Comparison of ENCODE assay signal across 2 cellular contexts in genomic region chr6:5220436-5220835, GRCh38.
TF ChIP-seq lines count a peak whose summit lies in the region.

No MANE protein-coding gene starts in this region.

TF ChIP-seq in K562, 482 proteins besides CTCF, POLR2A, EP300 and RAD21:
- TF ChIP-seq EP400 (IDR thresholded peaks at IDR 0.05) (no peak), FOXJ3 (CRISPR knock-in tag; IDR thresholded peaks at IDR 0.05) (no peak), ZNF431 (CRISPR knock-in tag; IDR thresholded peaks at IDR 0.05) (no peak), MCM3 (IDR thresholded peaks at IDR 0.05) (no peak), JUND (IDR thresholded peaks at IDR 0.05; ENCODE audit: borderline replicate concordance, low read depth, low read length) (no peak), JUND (tag; IDR thresholded peaks at IDR 0.05; ENCODE audit: borderline replicate concordance, low read depth, low read length) (no peak), ZBTB8A (IDR thresholded peaks at IDR 0.05; ENCODE audit: partially characterized antibody) (no peak), ZFX (CRISPR knock-in tag; IDR thresholded peaks at IDR 0.05) (no peak), ATF4 (CRISPR knock-in tag; IDR thresholded peaks at IDR 0.05) (no peak), STAT5A (IDR thresholded peaks at IDR 0.05; ENCODE audit: borderline replicate concordance, low read length) (no peak), SNIP1 (IDR thresholded peaks at IDR 0.05; ENCODE audit: low read depth) (no peak)

TF ChIP-seq in SK-N-SH, 30 proteins besides CTCF, POLR2A, EP300 and RAD21:
- TF ChIP-seq RXRA (IDR thresholded peaks at IDR 0.05; ENCODE audit: borderline replicate concordance, low read depth) = no peak
